In the genomic region with DNA sequence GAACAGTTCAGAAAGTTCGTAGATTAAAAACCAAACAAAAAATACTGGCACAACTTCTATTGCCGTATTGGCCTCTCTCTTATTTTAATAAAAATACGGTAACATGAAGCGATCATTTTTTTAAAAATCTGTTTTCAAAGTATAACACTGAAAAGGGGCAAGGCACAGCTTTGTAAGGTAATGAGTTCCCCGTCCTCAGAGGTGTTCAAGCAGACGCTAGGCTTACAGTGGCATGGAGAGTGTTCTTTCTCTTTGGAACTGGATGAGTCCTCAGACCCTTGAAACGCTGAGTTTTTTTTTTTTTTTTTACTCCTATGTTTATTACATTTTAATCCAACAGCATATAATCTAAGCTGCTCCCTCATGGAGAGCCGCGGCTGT, we compare ENCODE assay signal across 34 cellular contexts. TPM values are rescaled to one million over a fixed set of nuclear protein-coding genes. Genes with fewer than 3 reads are reported as not detected.
"Had no signal": no experiment of that assay in that cellular context is flagged by ENCODE, and none has a peak within 500 bp of the region (broad histone marks: within the 10 kb centered on the region; RNA-seq: fewer than 3 reads in every experiment).

No MANE protein-coding gene starts in this region.

- H3K9me3 Mint-ChIP-seq: activated CD8-positive, alpha-beta T cell treated with anti-CD3 and anti-CD28 coated beads for 36 hours; activated naive CD4-positive, alpha-beta T cell treated with anti-CD3 and anti-CD28 coated beads, Interleukin-2, amount 50 U/mL, for 24 hours; activated T-cell treated with anti-CD3 and anti-CD28 coated beads, Interleukin-2, amount 50 U/mL, for 4 hours; activated T-helper 2 cell treated with anti-CD3 and anti-CD28 coated beads, Interferon-gamma antibody, Interleukin-2, Interleukin-4, amounts not matched to agents 10 μg/mL and 5 μg/mL and 100 μg/mL, durations not matched to agents 14 hours and 24 hours and 36 hours; nephron had no signal

- H3K4me1 ChIP-seq: parathyroid adenoma had no signal

- H3K4me3 ChIP-seq: esophagus squamous epithelium, lower lobe of right lung, transverse colon had no signal

- H3K79me2 ChIP-seq: parathyroid adenoma had no signal

- H3K9me3 ChIP-seq: esophagus squamous epithelium, heart right ventricle, lower lobe of right lung, testis, transverse colon had no signal

- H3K36me3 ChIP-seq: esophagus squamous epithelium, heart right ventricle, lower lobe of right lung, transverse colon, WERI-Rb-1 had no signal

- H3K27ac Mint-ChIP-seq: activated CD8-positive, alpha-beta T cell treated with anti-CD3 and anti-CD28 coated beads for 36 hours; activated naive CD4-positive, alpha-beta T cell treated with anti-CD3 and anti-CD28 coated beads, Interleukin-2, amount 50 U/mL, for 24 hours; activated T-helper 2 cell treated with anti-CD3 and anti-CD28 coated beads, Interferon-gamma antibody, Interleukin-2, Interleukin-4, amounts not matched to agents 10 μg/mL and 5 μg/mL and 100 μg/mL, durations not matched to agents 14 hours and 24 hours and 36 hours; nephron; T-helper 17 cell had no signal

- H3K36me3 Mint-ChIP-seq: activated naive CD4-positive, alpha-beta T cell treated with anti-CD3 and anti-CD28 coated beads, Interleukin-2, amount 50 U/mL, for 24 hours had no signal

- H2AFZ ChIP-seq: parathyroid adenoma had no signal

- H3K4me3 Mint-ChIP-seq: activated CD8-positive, alpha-beta T cell treated with anti-CD3 and anti-CD28 coated beads for 36 hours; activated naive CD4-positive, alpha-beta T cell treated with anti-CD3 and anti-CD28 coated beads, Interleukin-2, amount 50 U/mL, for 24 hours; activated T-cell treated with anti-CD3 and anti-CD28 coated beads, Interleukin-2, amount 50 U/mL, for 4 hours; nephron; T-helper 17 cell had no signal

- H3K27me3 ChIP-seq: testis had no signal

- H3K4me1 Mint-ChIP-seq: activated naive CD4-positive, alpha-beta T cell treated with anti-CD3 and anti-CD28 coated beads, Interleukin-2, amount 50 U/mL, for 24 hours had no signal

- H3K27ac ChIP-seq: epithelial cell of prostate, esophagus squamous epithelium, heart right ventricle, lower lobe of right lung, parathyroid adenoma, testis, transverse colon, WERI-Rb-1 had no signal

- DNase-seq: activated CD4-positive, alpha-beta T cell treated with anti-CD3 and anti-CD28 coated beads, Interleukin-2, amount 50 U/mL, for 1 hour; activated CD4-positive, CD25-positive, alpha-beta regulatory T cell treated with anti-CD3 and anti-CD28 coated beads, Interleukin-2, amount 50 U/mL, for 72 hours; activated CD8-positive, alpha-beta T cell treated with anti-CD3 and anti-CD28 coated beads for 36 hours; activated T-cell treated with anti-CD3 and anti-CD28 coated beads, Interleukin-2, amount 50 U/mL, for 4 hours; anterior cingulate cortex; dermis blood vessel endothelial cell; effector CD8-positive, alpha-beta T cell; esophagus squamous epithelium; foreskin melanocyte; heart right ventricle; kidney glomerular epithelial cell; lower lobe of right lung; mesenchymal stem cell; nucleus accumbens; right cardiac atrium; stimulated activated CD4-positive, alpha-beta T cell treated with anti-CD3 and anti-CD28 coated beads, Interleukin-15, amount 100 ng/mL, for 24 hours; stimulated activated CD4-positive, alpha-beta T cell treated with anti-CD3 and anti-CD28 coated beads, Interleukin-2, amount 100 ng/mL, for 24 hours; stimulated activated naive CD4-positive, alpha-beta T cell; T-helper 17 cell; T1000; testis; transverse colon; WERI-Rb-1 had no signal

- FAIRE-seq: colon, endometrium had no signal

- H3K9ac ChIP-seq: parathyroid adenoma had no signal

- ATAC-seq: activated CD8-positive, alpha-beta T cell treated with anti-CD3 and anti-CD28 coated beads for 36 hours; right cardiac atrium; T-helper 17 cell had no signal

RNA-seq across cellular contexts. Expression of a gene that starts 7.8 kb away (rescaled TPM):
- total RNA-seq: activated CD8-positive, alpha-beta T cell treated with anti-CD3 and anti-CD28 coated beads for 36 hours; activated T-cell treated with anti-CD3 and anti-CD28 coated beads, Interleukin-2, amount 50 U/mL, for 4 hours; activated T-helper 2 cell treated with anti-CD3 and anti-CD28 coated beads, Interferon-gamma antibody, Interleukin-2, Interleukin-4, amounts not matched to agents 10 μg/mL and 5 μg/mL and 100 μg/mL, durations not matched to agents 14 hours and 24 hours and 36 hours; dermis blood vessel endothelial cell; glomerular endothelial cell; left lobe of liver; lower lobe of right lung; pulmonary artery endothelial cell; T-helper 17 cell; transverse colon; urinary bladder had no signal
